Comparison of ENCODE assay signal across 7 cellular contexts in the genomic region with DNA sequence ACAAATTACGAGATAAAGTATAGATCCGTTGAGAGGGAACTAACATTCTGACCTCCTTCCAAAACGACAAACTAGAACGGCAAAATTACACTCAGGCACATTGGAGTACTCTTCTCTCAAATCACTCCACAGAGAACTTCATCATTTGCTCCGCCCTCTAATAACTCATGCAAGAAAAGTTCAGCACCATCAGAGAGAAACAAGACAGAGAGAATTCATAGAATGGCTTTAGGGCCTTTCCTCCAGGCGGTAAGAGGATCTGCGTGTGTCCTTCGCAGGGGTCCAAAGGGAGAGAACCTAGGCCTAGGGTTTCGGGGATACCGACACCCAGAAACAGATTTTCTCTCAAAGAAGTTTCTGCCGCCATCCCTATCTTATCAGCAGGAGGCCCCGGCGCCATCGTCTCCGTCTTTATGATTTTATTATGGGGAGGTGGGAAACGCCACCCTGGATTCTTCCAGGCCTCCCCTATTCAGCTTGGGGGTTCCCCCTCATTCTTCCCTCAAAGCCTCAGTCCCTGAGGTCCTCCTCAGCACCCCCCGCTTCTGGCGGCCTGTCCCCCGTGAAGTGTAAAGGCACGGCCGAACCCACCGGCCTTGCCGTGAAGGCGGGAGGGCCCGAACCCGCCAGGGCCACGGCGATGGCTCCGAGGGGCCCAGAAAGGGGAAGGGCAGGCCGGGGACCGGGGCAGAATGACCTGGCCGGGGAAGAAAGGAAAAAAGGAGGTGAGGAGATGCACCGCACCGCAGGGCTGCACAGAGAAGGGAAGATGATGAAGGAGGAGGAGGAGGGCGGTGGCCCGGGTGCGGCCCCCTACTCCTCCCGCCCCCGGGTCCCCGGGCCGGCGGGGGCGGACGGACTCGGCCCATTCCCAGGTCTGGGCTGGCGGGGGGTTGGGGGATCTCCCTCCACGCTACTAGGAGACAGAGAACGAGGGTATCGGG. TPM values are rescaled to one million over a fixed set of nuclear protein-coding genes. Genes with fewer than 3 reads are reported as not detected.
DNase-seq lines count a peak whose midpoint lies in the region; FAIRE-seq and TF ChIP-seq lines count a peak whose summit lies in the region.

No MANE protein-coding gene starts in this region.

- 1% methylated on average over 39 to 49 of the region's 49 CpGs for WGBS in GM23248 (ENCODE audit: low coverage in 1 of 2, low lambda C conversion rate in 2 of 2, missing lambda C conversion rate in 2 of 2), 2 experiments

- H3K9me2 ChIP-seq in GM23248 (ENCODE audit: insufficient read depth) = no peaks in the 10 kb centered on the region

- no peaks in the 10 kb centered on the region for H3K9me3 ChIP-seq in GM23248 (ENCODE audit: low read depth)
- no peaks in the 10 kb centered on the region for H3K9me3 ChIP-seq in kidney (ENCODE audit: control insufficient read depth in 1 of 2, low read length in 2 of 2)

- peak overlapping the region; percentile 83 for H2AFZ ChIP-seq in GM23248
- peak overlapping the region; percentile 81 for H2AFZ ChIP-seq in KMS-11 (ENCODE audit: low read depth)

- peak overlapping the region; percentile 87 for H3K4me3 ChIP-seq in GM08714 (ENCODE audit: low read length)
- peak overlapping the region; percentile 95 for H3K4me3 ChIP-seq in GM23248
- H3K4me3 ChIP-seq in KMS-11 (IDR thresholded peaks at IDR 0.05; ENCODE audit: insufficient read depth, low read depth, low read length) = peak overlapping the region; percentile 85
- H3K4me3 ChIP-seq in kidney (ENCODE audit: low read length in 2 of 2) = peak overlapping the region; percentile 80 to 88

- peaks cover 57% of the 10 kb centered on the region for H3K79me2 ChIP-seq in GM23248 (ENCODE audit: insufficient read depth)
- peaks cover 57% of the 10 kb centered on the region for H3K79me2 ChIP-seq in KMS-11 (ENCODE audit: insufficient read depth, low read depth)

- H3K4me2 ChIP-seq in GM23248 (ENCODE audit: unreplicated experiment) (peak overlapping the region; percentile 90), KMS-11 (peak overlapping the region; percentile 76)

- peak; percentile 82 for DNase-seq in GM23248
- DNase-seq in T-helper 2 cell = peak in 4 of 5 experiments; percentile 8 to 59 (median 12)
- peak; percentile 42 for DNase-seq in cerebellar cortex (ENCODE audit: low spot score)
- peak; percentile 77 for DNase-seq in kidney
- DNase-seq in stimulated activated CD4-positive, alpha-beta T cell treated with anti-CD3 and anti-CD28 coated beads, Interleukin-4, amount 100 ng/mL, for 1 hour = peak; percentile 15

- H3K27ac ChIP-seq in GM23248 (peak overlapping the region; percentile 75), KMS-11 (peak overlapping the region; percentile 38), kidney (ENCODE audit: low read depth in 2 of 2, low read length in 2 of 2) (peak overlapping the region; percentile 56 to 72)

- intact Hi-C loops in kidney (cut with DNase I) = no loop called here

- no peak for FAIRE-seq in kidney (lab: Jason Lieb, UNC)

- TF ChIP-seq CTCF in KMS-11 (conservative IDR thresholded peaks at IDR 0.05; ENCODE audit: low read depth, low read length) = no peak
- TF ChIP-seq CTCF in kidney (IDR thresholded peaks at IDR 0.05; ENCODE audit: borderline replicate concordance, extremely low read depth, insufficient read depth) = no peak

- H3K9ac ChIP-seq in GM23248 (peak overlapping the region; percentile 95), KMS-11 (peak overlapping the region; percentile 67; the same call in 1 of the 2 replicates), kidney (ENCODE audit: low read length in 2 of 2) (peak overlapping the region; percentile 57 to 91)

- H3K4me1 ChIP-seq in GM23248 (ENCODE audit: insufficient read depth) (peaks cover 12% of the 10 kb centered on the region), KMS-11 (ENCODE audit: low read depth, poor library complexity, severe bottlenecking) (peaks cover 18% of the 10 kb centered on the region), kidney (ENCODE audit: control insufficient read depth in 1 of 2, insufficient read depth in 1 of 2, low read depth in 1 of 2, low read length in 2 of 2) (no peaks in the 10 kb centered on the region)

- in situ Hi-C loops in GM23248 (cut with MboI) = no loop called here

- peaks cover 29% of the 10 kb centered on the region for H3F3A ChIP-seq in GM23248 (ENCODE audit: insufficient read depth)

- 0 out of 2 replicates have a peak, but pooled peaks cover 2% of the 10 kb centered on the region for H4K20me1 ChIP-seq in GM23248 (ENCODE audit: insufficient read depth)
- no peaks in the 10 kb centered on the region for H4K20me1 ChIP-seq in KMS-11 (ENCODE audit: insufficient read depth)

- H3K36me3 ChIP-seq in GM23248 (ENCODE audit: low read depth) = no peaks in the 10 kb centered on the region
- H3K36me3 ChIP-seq in KMS-11 (ENCODE audit: insufficient read depth) = no peaks in the 10 kb centered on the region
- no peaks in the 10 kb centered on the region for H3K36me3 ChIP-seq in kidney (ENCODE audit: control insufficient read depth in 1 of 2, insufficient read depth in 2 of 2, low read length in 2 of 2)

- H3K27me3 ChIP-seq in GM23248 (replicated peaks; ENCODE audit: insufficient read depth) (no peaks in the 10 kb centered on the region), KMS-11 (ENCODE audit: insufficient read depth, low read depth) (no peaks in the 10 kb centered on the region)

RNA-seq across cellular contexts. Expression of a gene that starts 0.8 kb away (rescaled TPM):
- total RNA-seq in GM23248 (2014; rRNA removed; shearing (Covaris generic)) = 13.9 and 19.1 TPM in 2 replicates
- polyA plus RNA-seq in GM23248 (2016; fragmentation: Nextera tagmentation; extraction: Ambion mirVana) (38.7 and 40.2 TPM in 2 replicates), kidney (ENCODE audit: insufficient read depth, low read depth, low replicate concordance) (2.8 TPM)
- total RNA-seq in kidney = 46.9 TPM

Comparison
In these comparisons a context has a peak if more than half of its experiments do, and no peak if none do; other contexts are left out.
1. Peak in every context shown above with its lines: DNase-seq, H3K4me3 ChIP-seq and H3K27ac ChIP-seq.
2. DNase-seq: peak in every context shown above with its lines; median percentile 82 in GM23248; 77 in kidney; 42 in cerebellar cortex; 15 in stimulated activated CD4-positive, alpha-beta T cell treated with anti-CD3 and anti-CD28 coated beads, Interleukin-4, amount 100 ng/mL, for 1 hour; 12 in T-helper 2 cell.